In the genomic region with DNA sequence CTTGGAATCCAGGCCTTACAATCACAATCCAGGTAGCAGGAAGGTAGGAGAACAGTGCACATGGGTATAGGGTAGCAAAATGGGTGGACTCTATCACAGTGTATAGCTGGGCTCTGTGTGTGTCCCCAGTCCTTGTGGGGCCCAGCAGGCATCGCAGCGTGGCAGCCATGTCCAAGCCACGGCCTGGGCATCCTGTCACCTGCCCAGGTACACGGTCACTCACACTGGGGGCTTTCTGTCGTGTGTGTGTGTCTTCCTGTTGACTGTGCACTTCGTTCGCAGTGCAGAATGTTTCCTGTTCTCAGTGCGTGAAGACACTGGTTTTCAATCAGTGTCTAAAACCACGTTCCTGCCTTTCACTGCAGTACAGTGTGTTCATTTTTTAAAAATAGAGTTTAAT, we compare ENCODE assay signal across 18 cellular contexts.
A peak's percentile ranks its signal among the peaks of the same experiment; 100 is the strongest.
DNase-seq lines count a peak whose midpoint lies in the region; ATAC-seq and TF ChIP-seq lines count a peak whose summit lies in the region.
"Had no signal": no experiment of that assay in that cellular context is flagged by ENCODE, and none has a peak within 500 bp of the region (broad histone marks: within the 10 kb centered on the region; RNA-seq: fewer than 3 reads in every experiment).

No MANE protein-coding gene starts in this region.

- peaks cover 6% of the 10 kb centered on the region for H3K36me3 Mint-ChIP-seq in activated naive CD8-positive, alpha-beta T cell treated with anti-CD3 and anti-CD28 coated beads, Interleukin-2, amount 10 ng/mL, durations not matched to agents 7 days and 5 days
- peaks cover 3% of the 10 kb centered on the region for H3K36me3 Mint-ChIP-seq in activated naive CD8-positive, alpha-beta T cell treated with anti-CD3 and anti-CD28 coated beads for 36 hours
- peaks cover 2% of the 10 kb centered on the region for H3K36me3 Mint-ChIP-seq in activated CD8-positive, alpha-beta T cell treated with anti-CD3 and anti-CD28 coated beads for 36 hours (ENCODE audit: low read depth)
- peaks cover 0 to 8% (median 0%) of the 10 kb centered on the region in 5 donors for H3K36me3 Mint-ChIP-seq in naive thymus-derived CD4-positive, alpha-beta T cell

- DNase-seq in activated naive CD8-positive, alpha-beta T cell treated with anti-CD3 and anti-CD28 coated beads, Interleukin-2, amount 10 ng/mL, durations not matched to agents 7 days and 5 days: no peak
- DNase-seq in activated naive CD8-positive, alpha-beta T cell treated with anti-CD3 and anti-CD28 coated beads for 36 hours: no peak
- DNase-seq in activated CD8-positive, alpha-beta T cell treated with anti-CD3 and anti-CD28 coated beads for 36 hours: no peak
- DNase-seq in naive thymus-derived CD4-positive, alpha-beta T cell: peak in 1 of 9 donors; percentile 23
- DNase-seq in KBM-7 (no peak), epidermal melanocyte (ENCODE audit: insufficient read length, low spot score) (no peak)
- DNase-seq: dorsolateral prefrontal cortex, esophagus squamous epithelium, midbrain, MM.1S, NCI-H1694 treated with DMSO at 0.1 percent for 48 hours, NCI-H226, nucleus accumbens, trophoblast cell had no signal

- peaks cover 4% of the 10 kb centered on the region for H3K9me3 Mint-ChIP-seq in activated naive CD8-positive, alpha-beta T cell treated with anti-CD3 and anti-CD28 coated beads, Interleukin-2, amount 10 ng/mL, durations not matched to agents 7 days and 5 days
- peaks cover 6% of the 10 kb centered on the region for H3K9me3 Mint-ChIP-seq in activated naive CD8-positive, alpha-beta T cell treated with anti-CD3 and anti-CD28 coated beads for 36 hours
- peaks cover 5% of the 10 kb centered on the region for H3K9me3 Mint-ChIP-seq in activated CD8-positive, alpha-beta T cell treated with anti-CD3 and anti-CD28 coated beads for 36 hours
- H3K9me3 Mint-ChIP-seq in naive thymus-derived CD4-positive, alpha-beta T cell: peaks cover 0 to 9% (median 0%) of the 10 kb centered on the region in 11 donors
- H3K9me3 Mint-ChIP-seq: T-helper 2 cell treated with Interferon-gamma antibody and Interleukin-4, amounts not matched to agents 5 μg/mL and 100 μg/mL, for 36 hours had no signal

- POLR2A ChIA-PET in activated naive CD8-positive, alpha-beta T cell treated with anti-CD3 and anti-CD28 coated beads, Interleukin-2, amount 10 ng/mL, durations not matched to agents 7 days and 5 days (lab: Charles Lee): interaction anchor here (0.7 kb wide), 1 partner anchor 550 kb away, joined by 3 read pairs; no protein-coding TSS in a partner anchor
- POLR2A ChIA-PET in activated CD8-positive, alpha-beta T cell treated with anti-CD3 and anti-CD28 coated beads for 36 hours (lab: Charles Lee): interaction anchor here (0.8 to 1.6 kb wide), 2 partner anchors 9 to 13 kb away, joined by 3 to 4 read pairs; no protein-coding TSS in a partner anchor
- POLR2A ChIA-PET in naive thymus-derived CD4-positive, alpha-beta T cell (lab: Charles Lee): interaction anchor here (1.2 kb wide), 1 partner anchor 62 kb away, joined by 4 read pairs; no protein-coding TSS in a partner anchor

- ATAC-seq in activated naive CD8-positive, alpha-beta T cell treated with anti-CD3 and anti-CD28 coated beads, Interleukin-2, amount 10 ng/mL, durations not matched to agents 7 days and 5 days (ENCODE audit: low read depth): peak; percentile 86
- ATAC-seq in activated CD8-positive, alpha-beta T cell treated with anti-CD3 and anti-CD28 coated beads for 36 hours: peak; percentile 77
- peak; percentile 41 for ATAC-seq in naive thymus-derived CD4-positive, alpha-beta T cell
- ATAC-seq in HG03108 (IDR thresholded peaks at IDR 0.05; ENCODE audit: unreplicated experiment) (no peak), GM19452 (IDR thresholded peaks at IDR 0.05; ENCODE audit: unreplicated experiment) (no peak)

- no peak overlapping the region for H3K4me3 ChIP-seq in naive thymus-derived CD4-positive, alpha-beta T cell (ENCODE audit: low read length)
- H3K4me3 ChIP-seq: dorsolateral prefrontal cortex, esophagus squamous epithelium, SJSA1 had no signal

- no peaks in the 10 kb centered on the region for H3K36me3 ChIP-seq in naive thymus-derived CD4-positive, alpha-beta T cell (ENCODE audit: control insufficient read depth in 2 of 3, insufficient read depth in 3 of 3, low read length in 3 of 3)
- H3K36me3 ChIP-seq: esophagus squamous epithelium, SJSA1 had no signal

- no peaks in the 10 kb centered on the region for H3K9me3 ChIP-seq in naive thymus-derived CD4-positive, alpha-beta T cell (ENCODE audit: control insufficient read depth in 2 of 3, low read length in 3 of 3)
- H3K9me3 ChIP-seq: esophagus squamous epithelium, SJSA1 had no signal

- H3K27me3 ChIP-seq in naive thymus-derived CD4-positive, alpha-beta T cell (ENCODE audit: control insufficient read depth in 2 of 2, insufficient read depth in 2 of 2, low read length in 2 of 2): no peaks in the 10 kb centered on the region
- H3K27me3 ChIP-seq: dorsolateral prefrontal cortex, esophagus squamous epithelium, SJSA1 had no signal

- CTCF ChIA-PET in activated CD8-positive, alpha-beta T cell treated with anti-CD3 and anti-CD28 coated beads for 36 hours (lab: Charles Lee): interaction anchor here (1.2 kb wide), 1 partner anchor 9 kb away, joined by 4 read pairs; no protein-coding TSS in a partner anchor
- CTCF ChIA-PET in naive thymus-derived CD4-positive, alpha-beta T cell (lab: Charles Lee): no interaction called here

- TF ChIP-seq CTCF in activated CD8-positive, alpha-beta T cell treated with anti-CD3 and anti-CD28 coated beads for 36 hours (IDR thresholded peaks at IDR 0.05): no peak

- H3K4me1 ChIP-seq in naive thymus-derived CD4-positive, alpha-beta T cell (ENCODE audit: control insufficient read depth in 2 of 2, insufficient read depth in 2 of 2, low read length in 2 of 2): peaks cover 11 to 14% of the 10 kb centered on the region in 2 donors
- H3K4me1 ChIP-seq: SJSA1 had no signal

- peaks cover 12% of the 10 kb centered on the region for H3K4me1 Mint-ChIP-seq in activated naive CD8-positive, alpha-beta T cell treated with anti-CD3 and anti-CD28 coated beads, Interleukin-2, amount 10 ng/mL, durations not matched to agents 7 days and 5 days
- peaks cover 25% of the 10 kb centered on the region for H3K4me1 Mint-ChIP-seq in activated naive CD8-positive, alpha-beta T cell treated with anti-CD3 and anti-CD28 coated beads for 36 hours
- H3K4me1 Mint-ChIP-seq in activated CD8-positive, alpha-beta T cell treated with anti-CD3 and anti-CD28 coated beads for 36 hours (ENCODE audit: low read depth): peaks cover 37% of the 10 kb centered on the region
- peaks cover 17 to 45% (median 34%) of the 10 kb centered on the region in 7 donors for H3K4me1 Mint-ChIP-seq in naive thymus-derived CD4-positive, alpha-beta T cell

- H3K4me3 Mint-ChIP-seq in activated naive CD8-positive, alpha-beta T cell treated with anti-CD3 and anti-CD28 coated beads, Interleukin-2, amount 10 ng/mL, durations not matched to agents 7 days and 5 days: no peak overlapping the region
- no peak overlapping the region for H3K4me3 Mint-ChIP-seq in activated naive CD8-positive, alpha-beta T cell treated with anti-CD3 and anti-CD28 coated beads for 36 hours
- H3K4me3 Mint-ChIP-seq in activated CD8-positive, alpha-beta T cell treated with anti-CD3 and anti-CD28 coated beads for 36 hours: no peak overlapping the region
- peak overlapping the region in 5 of 10 donors; percentile 14 to 52 (median 30) for H3K4me3 Mint-ChIP-seq in naive thymus-derived CD4-positive, alpha-beta T cell
- H3K4me3 Mint-ChIP-seq: T-helper 2 cell treated with Interferon-gamma antibody and Interleukin-4, amounts not matched to agents 5 μg/mL and 100 μg/mL, for 36 hours had no signal

- intact Hi-C loops in activated CD8-positive, alpha-beta T cell treated with anti-CD3 and anti-CD28 coated beads for 36 hours (cut with micrococcal nuclease): no loop called here
- intact Hi-C loops in naive thymus-derived CD4-positive, alpha-beta T cell (cut with micrococcal nuclease): no loop called here

- in situ Hi-C loops in KBM-7 (cut with MboI; ENCODE audit: low pct_unique_long_range_greater_than_20kb, low sequenced_read_pairs): no loop called here

- H3K27ac ChIP-seq in naive thymus-derived CD4-positive, alpha-beta T cell (ENCODE audit: low read depth, low read length): no peak overlapping the region
- H3K27ac ChIP-seq: dorsolateral prefrontal cortex, SJSA1 had no signal

- H3K27ac Mint-ChIP-seq in activated naive CD8-positive, alpha-beta T cell treated with anti-CD3 and anti-CD28 coated beads, Interleukin-2, amount 10 ng/mL, durations not matched to agents 7 days and 5 days: no peak overlapping the region
- no peak overlapping the region for H3K27ac Mint-ChIP-seq in activated naive CD8-positive, alpha-beta T cell treated with anti-CD3 and anti-CD28 coated beads for 36 hours
- peak overlapping the region; percentile 46 for H3K27ac Mint-ChIP-seq in activated CD8-positive, alpha-beta T cell treated with anti-CD3 and anti-CD28 coated beads for 36 hours
- peak overlapping the region; percentile 3 to 80 (median 66) for H3K27ac Mint-ChIP-seq in naive thymus-derived CD4-positive, alpha-beta T cell
- H3K27ac Mint-ChIP-seq: T-helper 2 cell treated with Interferon-gamma antibody and Interleukin-4, amounts not matched to agents 5 μg/mL and 100 μg/mL, for 36 hours had no signal

- H3K27me3 Mint-ChIP-seq in activated naive CD8-positive, alpha-beta T cell treated with anti-CD3 and anti-CD28 coated beads, Interleukin-2, amount 10 ng/mL, durations not matched to agents 7 days and 5 days: no peaks in the 10 kb centered on the region
- H3K27me3 Mint-ChIP-seq in activated naive CD8-positive, alpha-beta T cell treated with anti-CD3 and anti-CD28 coated beads for 36 hours: no peaks in the 10 kb centered on the region
- H3K27me3 Mint-ChIP-seq in activated CD8-positive, alpha-beta T cell treated with anti-CD3 and anti-CD28 coated beads for 36 hours: no peaks in the 10 kb centered on the region
- H3K27me3 Mint-ChIP-seq in naive thymus-derived CD4-positive, alpha-beta T cell: no peaks in the 10 kb centered on the region

Comparison
In these comparisons a context has a peak if more than half of its experiments do, and no peak if none do; other contexts are left out.
1. ATAC-seq: peak in activated naive CD8-positive, alpha-beta T cell treated with anti-CD3 and anti-CD28 coated beads, Interleukin-2, amount 10 ng/mL, durations not matched to agents 7 days and 5 days (single experiment), activated CD8-positive, alpha-beta T cell treated with anti-CD3 and anti-CD28 coated beads for 36 hours (single experiment) and naive thymus-derived CD4-positive, alpha-beta T cell (single experiment); none in HG03108 (single experiment) and GM19452 (single experiment).
2. H3K27ac Mint-ChIP-seq: peak in activated CD8-positive, alpha-beta T cell treated with anti-CD3 and anti-CD28 coated beads for 36 hours (single experiment) and naive thymus-derived CD4-positive, alpha-beta T cell (9 of 9); none in activated naive CD8-positive, alpha-beta T cell treated with anti-CD3 and anti-CD28 coated beads, Interleukin-2, amount 10 ng/mL, durations not matched to agents 7 days and 5 days (single experiment) and activated naive CD8-positive, alpha-beta T cell treated with anti-CD3 and anti-CD28 coated beads for 36 hours (single experiment).